21 cellular contexts compared by ENCODE assay signal in genomic region chr21:32114434-32115063, GRCh38.
DNase-seq lines count a peak whose midpoint lies in the region; ATAC-seq and TF ChIP-seq lines count a peak whose summit lies in the region.
"Had no signal": no experiment of that assay in that cellular context is flagged by ENCODE, and none has a peak within 500 bp of the region (broad histone marks: within the 10 kb centered on the region; RNA-seq: fewer than 3 reads in every experiment).

No MANE protein-coding gene starts in this region.

- no peaks in the 10 kb centered on the region for H3K9me2 ChIP-seq in GM23248 (ENCODE audit: insufficient read depth)

- WGBS in GM23248 (ENCODE audit: low coverage in 1 of 2, low lambda C conversion rate in 2 of 2, missing lambda C conversion rate in 2 of 2), 2 experiments: 4% methylated on average over 12 of the region's 12 CpGs
- WGBS in mesenchymal stem cell: 74% methylated on average over 6 of the region's 12 CpGs

- H3K27ac ChIP-seq in GM23248 (no peak overlapping the region), mesenchymal stem cell (ENCODE audit: low read length, poor library complexity, severe bottlenecking) (no peak overlapping the region), A673 (ENCODE audit: low read depth, low read length, poor library complexity, severe bottlenecking) (no peak overlapping the region)
- H3K27ac ChIP-seq: BLaER1, RWPE1, SJSA1 had no signal

- H3K4me3 Mint-ChIP-seq in naive thymus-derived CD8-positive, alpha-beta T cell: no peak overlapping the region
- H3K4me3 Mint-ChIP-seq: CD8-positive, alpha-beta T cell; H9 had no signal

- H3K79me1 ChIP-seq in mesenchymal stem cell (replicated peaks; ENCODE audit: low read length, poor library complexity, severe bottlenecking): no peaks in the 10 kb centered on the region

- no peak overlapping the region for H2BK5ac ChIP-seq in mesenchymal stem cell (ENCODE audit: low read depth, low read length, poor library complexity, severe bottlenecking)

- H3K4ac ChIP-seq in mesenchymal stem cell (ENCODE audit: low read depth in 1 of 2, low read length in 2 of 2): no peak overlapping the region

- H2BK12ac ChIP-seq in mesenchymal stem cell (ENCODE audit: low read length in 2 of 2): no peak overlapping the region

- no peak overlapping the region for H3K14ac ChIP-seq in mesenchymal stem cell (ENCODE audit: low read length in 2 of 2)

- POLR2A ChIA-PET in A673 (lab: Charles Lee; ENCODE audit: low non-redundant PET): no interaction called here
- POLR2A ChIA-PET in naive thymus-derived CD8-positive, alpha-beta T cell (lab: Charles Lee): no interaction called here

- intact Hi-C loops in A673 (cut with micrococcal nuclease; ENCODE audit: unreplicated experiment): no loop called here

- H3K27ac Mint-ChIP-seq in naive thymus-derived CD8-positive, alpha-beta T cell: no peak overlapping the region
- H3K27ac Mint-ChIP-seq: CD8-positive, alpha-beta T cell; H9 had no signal

- peaks cover 0 to 2% (median 0%) of the 10 kb centered on the region in 9 donors for H3K9me3 Mint-ChIP-seq in naive thymus-derived CD8-positive, alpha-beta T cell
- H3K9me3 Mint-ChIP-seq: CD8-positive, alpha-beta T cell; H9 had no signal

- no peak overlapping the region for H2BK120ac ChIP-seq in mesenchymal stem cell (ENCODE audit: low read depth, low read length)

- H3K36me3 ChIP-seq in GM23248 (ENCODE audit: low read depth): no peaks in the 10 kb centered on the region
- no peaks in the 10 kb centered on the region for H3K36me3 ChIP-seq in adipocyte (ENCODE audit: control insufficient read depth, insufficient read depth, low read length, severe bottlenecking)
- H3K36me3 ChIP-seq in mesenchymal stem cell (ENCODE audit: control insufficient read depth in 1 of 2, insufficient read depth in 2 of 2, low read depth in 1 of 2, low read length in 2 of 2): no peaks in the 10 kb centered on the region
- H3K36me3 ChIP-seq in A673 (ENCODE audit: insufficient read depth, low read length, poor library complexity, severe bottlenecking): no peaks in the 10 kb centered on the region
- H3K36me3 ChIP-seq: BLaER1, SJSA1 had no signal

- no peak overlapping the region for H3K4me3 ChIP-seq in GM23248
- no peak overlapping the region for H3K4me3 ChIP-seq in adipocyte (ENCODE audit: low read length)
- no peak overlapping the region for H3K4me3 ChIP-seq in mesenchymal stem cell (ENCODE audit: insufficient read depth in 1 of 2, low read depth in 1 of 2, low read length in 2 of 2)
- no peak overlapping the region for H3K4me3 ChIP-seq in A673 (ENCODE audit: low read depth, low read length, poor library complexity, severe bottlenecking)
- H3K4me3 ChIP-seq: BLaER1, SJSA1 had no signal

- no peak overlapping the region for H3K4me2 ChIP-seq in GM23248 (ENCODE audit: unreplicated experiment)
- H3K4me2 ChIP-seq in mesenchymal stem cell (ENCODE audit: low read length, poor library complexity, severe bottlenecking): no peak overlapping the region
- H3K4me2 ChIP-seq: BLaER1 had no signal

- H3K23ac ChIP-seq in mesenchymal stem cell (ENCODE audit: low read length in 2 of 2): no peak overlapping the region

- no peak overlapping the region for H2BK15ac ChIP-seq in mesenchymal stem cell (ENCODE audit: low read depth, poor library complexity, severe bottlenecking)

- BruUV-seq in A673 (replicated peaks; lab: Mats Ljungman, UMichigan): no TSS peak

- in situ Hi-C loops in GM23248 (cut with MboI): no loop called here

- no peak for ATAC-seq in naive thymus-derived CD8-positive, alpha-beta T cell
- ATAC-seq: CD8-positive, alpha-beta T cell had no signal

- H3K9me3 ChIP-seq in GM23248 (ENCODE audit: low read depth): no peaks in the 10 kb centered on the region
- H3K9me3 ChIP-seq in adipocyte (ENCODE audit: control insufficient read depth, low read length): no peaks in the 10 kb centered on the region
- H3K9me3 ChIP-seq in mesenchymal stem cell (ENCODE audit: control insufficient read depth, low read length): no peaks in the 10 kb centered on the region
- H3K9me3 ChIP-seq in A673 (ENCODE audit: low read depth, low read length, poor library complexity, severe bottlenecking): no peaks in the 10 kb centered on the region
- H3K9me3 ChIP-seq: BLaER1, SJSA1 had no signal

- H3K4me1 Mint-ChIP-seq in naive thymus-derived CD8-positive, alpha-beta T cell: no peaks in the 10 kb centered on the region
- H3K4me1 Mint-ChIP-seq: H9 had no signal

- no peak for TF ChIP-seq CTCF in AG09319 (IDR thresholded peaks at IDR 0.05; ENCODE audit: low read depth, low read length)
- TF ChIP-seq CTCF in A673 (conservative IDR thresholded peaks at IDR 0.05; ENCODE audit: low read depth, low read length): no peak

- H4K8ac ChIP-seq in mesenchymal stem cell (ENCODE audit: low read length): no peak overlapping the region

- H3K36me3 Mint-ChIP-seq in naive thymus-derived CD8-positive, alpha-beta T cell: no peaks in the 10 kb centered on the region
- H3K36me3 Mint-ChIP-seq: CD8-positive, alpha-beta T cell had no signal

- CTCF ChIA-PET in A673 (lab: Charles Lee): no interaction called here

- peaks cover 0 to 16% (median 5%) of the 10 kb centered on the region in 5 donors for H3K27me3 Mint-ChIP-seq in naive thymus-derived CD8-positive, alpha-beta T cell

- H3K4me1 ChIP-seq in GM23248 (ENCODE audit: insufficient read depth) (no peaks in the 10 kb centered on the region), adipocyte (ENCODE audit: control insufficient read depth, insufficient read depth, low read length) (peaks cover 7% of the 10 kb centered on the region), mesenchymal stem cell (ENCODE audit: control insufficient read depth, insufficient read depth, low read depth, low read length) (no peaks in the 10 kb centered on the region), A673 (ENCODE audit: insufficient read depth, low read length, poor library complexity, severe bottlenecking) (no peaks in the 10 kb centered on the region)
- H3K4me1 ChIP-seq: BLaER1, SJSA1 had no signal

- H3K9ac ChIP-seq in GM23248: no peak overlapping the region
- no peak overlapping the region for H3K9ac ChIP-seq in adipocyte (ENCODE audit: low read length)
- H3K9ac ChIP-seq in mesenchymal stem cell (ENCODE audit: low read length): peak overlapping the region; percentile 34
- H3K9ac ChIP-seq: BLaER1 had no signal

- H4K20me1 ChIP-seq in GM23248 (ENCODE audit: insufficient read depth): no peaks in the 10 kb centered on the region
- H4K20me1 ChIP-seq: BLaER1 had no signal

- no peak overlapping the region for H2AK5ac ChIP-seq in mesenchymal stem cell (ENCODE audit: low read length, severe bottlenecking)

- no peak overlapping the region for H4K91ac ChIP-seq in mesenchymal stem cell (ENCODE audit: low read length)

- DNase-seq in AG09319 (ENCODE audit: extremely low read depth, low read depth) (peak; percentile 8), GM23248 (peak; percentile 46), adipocyte (ENCODE audit: low read depth) (peak; percentile 18), mesenchymal stem cell (no peak), DMS 273 (lab: John Stamatoyannopoulos, UW; ENCODE audit: unreplicated experiment) (no peak), A673 (ENCODE audit: low spot score) (no peak)
- DNase-seq in naive thymus-derived CD8-positive, alpha-beta T cell: no peak
- DNase-seq: CD8-positive, alpha-beta T cell; GDM1; H9; IMR-90; Karpas-422; NCI-H146; NCI-H2081 treated with DMSO at 0.1 percent for 48 hours; NCI-H226; NCI-H526 treated with DMSO at 0.1 percent for 48 hours; NK-92 treated with Interleukin-12 subunit alpha and Interleukin-12 subunit beta, amount 100 ng/mL, for 24 hours; SW 1271 had no signal

- H3K27me3 ChIP-seq in GM23248 (replicated peaks; ENCODE audit: insufficient read depth) (no peaks in the 10 kb centered on the region), adipocyte (replicated peaks; ENCODE audit: control insufficient read depth, insufficient read depth, low read length) (no peaks in the 10 kb centered on the region), mesenchymal stem cell (ENCODE audit: control insufficient read depth in 1 of 2, insufficient read depth in 1 of 2, low read length in 2 of 2) (no peaks in the 10 kb centered on the region), A673 (replicated peaks; ENCODE audit: insufficient read depth, low read depth, low read length, poor library complexity) (peaks cover 53% of the 10 kb centered on the region)
- H3K27me3 ChIP-seq: BLaER1, SJSA1 had no signal

- H3F3A ChIP-seq in GM23248 (ENCODE audit: insufficient read depth): no peaks in the 10 kb centered on the region

- H2AFZ ChIP-seq in GM23248: no peak overlapping the region
- H2AFZ ChIP-seq in mesenchymal stem cell (ENCODE audit: low read depth, low read length): no peak overlapping the region

- H3K79me2 ChIP-seq in GM23248 (ENCODE audit: insufficient read depth): no peaks in the 10 kb centered on the region

- no peak overlapping the region for H3K18ac ChIP-seq in mesenchymal stem cell (ENCODE audit: low read depth in 1 of 2, low read length in 2 of 2)

Comparison
In these comparisons a context has a peak if more than half of its experiments do, and no peak if none do; other contexts are left out.
1. DNase-seq: peak in AG09319 (single experiment), GM23248 (single experiment) and adipocyte (single experiment); none in mesenchymal stem cell (single experiment), DMS 273 (single experiment), A673 (single experiment) and naive thymus-derived CD8-positive, alpha-beta T cell (0 of 10).